ENCODE assay signal across 2 cellular contexts in genomic region chr19:34734601-34735103, GRCh38.
TF ChIP-seq lines count a peak whose summit lies in the region.

No MANE protein-coding gene starts in this region.

TF ChIP-seq in GM12878, 131 proteins besides CTCF, POLR2A, EP300 and RAD21:
- TF ChIP-seq MTA3 (IDR thresholded peaks at IDR 0.05; ENCODE audit: borderline replicate concordance, low read length): no peak
- TF ChIP-seq NR2C1 (IDR thresholded peaks at IDR 0.05): no peak
- TF ChIP-seq ESRRA (IDR thresholded peaks at IDR 0.05; ENCODE audit: low read length): peak; percentile 36; the same call in 1 of the 2 replicates
- no peak for TF ChIP-seq SMAD5 (IDR thresholded peaks at IDR 0.05; ENCODE audit: low read depth)

TF ChIP-seq in HEK293T, 16 proteins besides CTCF, POLR2A, EP300 and RAD21:
- no peak for TF ChIP-seq BHLHE40 (IDR thresholded peaks at IDR 0.05; ENCODE audit: borderline replicate concordance)
- TF ChIP-seq ZNF384 (IDR thresholded peaks at IDR 0.05): no peak
- TF ChIP-seq, protein P1, sequence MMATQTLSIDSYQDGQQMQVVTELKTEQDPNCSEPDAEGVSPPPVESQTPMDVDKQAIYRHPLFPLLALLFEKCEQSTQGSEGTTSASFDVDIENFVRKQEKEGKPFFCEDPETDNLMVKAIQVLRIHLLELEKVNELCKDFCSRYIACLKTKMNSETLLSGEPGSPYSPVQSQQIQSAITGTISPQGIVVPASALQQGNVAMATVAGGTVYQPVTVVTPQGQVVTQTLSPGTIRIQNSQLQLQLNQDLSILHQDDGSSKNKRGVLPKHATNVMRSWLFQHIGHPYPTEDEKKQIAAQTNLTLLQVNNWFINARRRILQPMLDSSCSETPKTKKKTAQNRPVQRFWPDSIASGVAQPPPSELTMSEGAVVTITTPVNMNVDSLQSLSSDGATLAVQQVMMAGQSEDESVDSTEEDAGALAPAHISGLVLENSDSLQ (IDR thresholded peaks at IDR 0.05): no peak
- no peak for TF ChIP-seq ELF4 (IDR thresholded peaks at IDR 0.05)
- TF ChIP-seq HDGF (IDR thresholded peaks at IDR 0.05; ENCODE audit: borderline replicate concordance): no peak
- no peak for TF ChIP-seq ARNT (IDR thresholded peaks at IDR 0.05)
- no peak for TF ChIP-seq SUZ12 (IDR thresholded peaks at IDR 0.05)
- no peak for TF ChIP-seq LEF1 (IDR thresholded peaks at IDR 0.05; ENCODE audit: borderline replicate concordance)
- no peak for TF ChIP-seq FOXM1 (IDR thresholded peaks at IDR 0.05; ENCODE audit: borderline replicate concordance)
- no peak for TF ChIP-seq L3MBTL2 (conservative IDR thresholded peaks at IDR 0.05)
- TF ChIP-seq FOXA1 (IDR thresholded peaks at IDR 0.05): no peak
- TF ChIP-seq CTBP1 (IDR thresholded peaks at IDR 0.05; ENCODE audit: borderline replicate concordance): no peak
- no peak for TF ChIP-seq SP1 (IDR thresholded peaks at IDR 0.05)
- TF ChIP-seq TARDBP (IDR thresholded peaks at IDR 0.05): no peak
- TF ChIP-seq FOXK2 (IDR thresholded peaks at IDR 0.05): no peak
- TF ChIP-seq NFRKB (IDR thresholded peaks at IDR 0.05): no peak
TF ChIP-seq in HEK293T: peak in this region for 0.
